12 cellular contexts compared by ENCODE assay signal in genomic region chr17:7047566-7047965, GRCh38. TPM values are rescaled to one million over a fixed set of nuclear protein-coding genes. Genes with fewer than 3 reads are reported as not detected.
DNase-seq lines count a peak whose midpoint lies in the region; ATAC-seq and TF ChIP-seq lines count a peak whose summit lies in the region.
"Had no signal": no experiment of that assay in that cellular context is flagged by ENCODE, and none has a peak within 500 bp of the region (broad histone marks: within the 10 kb centered on the region; RNA-seq: fewer than 3 reads in every experiment).

No MANE protein-coding gene starts in this region.

- ATAC-seq in stimulated activated naive CD8-positive, alpha-beta T cell treated with anti-CD3 and anti-CD28 coated beads, Interleukin-15, amount 100 ng/mL, for 72 hours: peak; percentile 26
- ATAC-seq in stimulated activated naive CD8-positive, alpha-beta T cell treated with anti-CD3 and anti-CD28 coated beads, Interleukin-15, Interleukin-2, amounts not matched to agents 100 U/mL and 50 U/mL, for 24 hours: no peak
- ATAC-seq in WTC11 (no peak), memory B cell (ENCODE audit: low read depth) (no peak), HG03280 (IDR thresholded peaks at IDR 0.05; ENCODE audit: unreplicated experiment) (no peak)
- ATAC-seq: foreskin keratinocyte had no signal

- no peak for TF ChIP-seq CTCF in WTC11 (IDR thresholded peaks at IDR 0.05)
- no peak for TF ChIP-seq CTCF in vagina (IDR thresholded peaks at IDR 0.05)

- TF ChIP-seq POLR2A in vagina (IDR thresholded peaks at IDR 0.05): no peak

- no peaks in the 10 kb centered on the region for H3K27me3 Mint-ChIP-seq in stimulated activated naive CD8-positive, alpha-beta T cell treated with anti-CD3 and anti-CD28 coated beads, Interleukin-15, amount 100 ng/mL, for 72 hours
- H3K27me3 Mint-ChIP-seq in WTC11 (ENCODE audit: low read depth): peaks cover 48% of the 10 kb centered on the region
- H3K27me3 Mint-ChIP-seq in memory B cell: no peaks in the 10 kb centered on the region

- H3K4me3 Mint-ChIP-seq in stimulated activated naive CD8-positive, alpha-beta T cell treated with anti-CD3 and anti-CD28 coated beads, Interleukin-15, amount 100 ng/mL, for 72 hours: peak overlapping the region in 1 of 2 donors; percentile 85
- H3K4me3 Mint-ChIP-seq in WTC11: peak overlapping the region; percentile 20; the same call in 1 of the 2 replicates
- no peak overlapping the region for H3K4me3 Mint-ChIP-seq in memory B cell

- POLR2A ChIA-PET in WTC11 (lab: Charles Lee): interaction anchor here (0.7 kb wide), 1 partner anchor 11 kb away, joined by 3 read pairs; no protein-coding TSS in a partner anchor

- peak overlapping the region; percentile 31 to 33 for H3K4me3 ChIP-seq in vagina

- H3K27ac ChIP-seq in vagina: peak overlapping the region; percentile 59
- H3K27ac ChIP-seq: foreskin keratinocyte had no signal

- intact Hi-C loops in vagina (cut with DNase I): no loop called here

- H3K9me3 Mint-ChIP-seq in stimulated activated naive CD8-positive, alpha-beta T cell treated with anti-CD3 and anti-CD28 coated beads, Interleukin-15, amount 100 ng/mL, for 72 hours: no peaks in the 10 kb centered on the region
- H3K9me3 Mint-ChIP-seq in WTC11 (no peaks in the 10 kb centered on the region), memory B cell (no peaks in the 10 kb centered on the region)

- no peak for DNase-seq in stimulated activated naive CD8-positive, alpha-beta T cell treated with anti-CD3 and anti-CD28 coated beads, Interleukin-15, amount 100 ng/mL, for 72 hours
- no peak for DNase-seq in stimulated activated naive CD8-positive, alpha-beta T cell treated with anti-CD3 and anti-CD28 coated beads, Interleukin-15, Interleukin-2, amounts not matched to agents 100 U/mL and 50 U/mL, for 24 hours
- DNase-seq in WTC11 (ENCODE audit: low spot score): no peak
- DNase-seq in memory B cell (ENCODE audit: low spot score in 2 of 2): no peak
- no peak for DNase-seq in vagina (ENCODE audit: extremely low spot score in 2 of 2)
- no peak for DNase-seq in nucleus accumbens (lab: John Stamatoyannopoulos, UW)
- no peak for DNase-seq in kidney tubule cell (ENCODE audit: low spot score)
- DNase-seq: NCI-H2081 had no signal

- peak overlapping the region in 1 of 2 donors; percentile 66 for H3K27ac Mint-ChIP-seq in stimulated activated naive CD8-positive, alpha-beta T cell treated with anti-CD3 and anti-CD28 coated beads, Interleukin-15, amount 100 ng/mL, for 72 hours
- no peak overlapping the region for H3K27ac Mint-ChIP-seq in WTC11
- peak overlapping the region; percentile 86 for H3K27ac Mint-ChIP-seq in memory B cell

- no peaks in the 10 kb centered on the region for H3K27me3 ChIP-seq in vagina

- H3K4me1 ChIP-seq in vagina: peaks cover 25% of the 10 kb centered on the region

- peaks cover 39% of the 10 kb centered on the region for H3K4me1 Mint-ChIP-seq in stimulated activated naive CD8-positive, alpha-beta T cell treated with anti-CD3 and anti-CD28 coated beads, Interleukin-15, amount 100 ng/mL, for 72 hours
- H3K4me1 Mint-ChIP-seq in WTC11 (peaks cover 9% of the 10 kb centered on the region), memory B cell (peaks cover 28% of the 10 kb centered on the region)

- no peaks in the 10 kb centered on the region for H3K36me3 Mint-ChIP-seq in WTC11
- H3K36me3 Mint-ChIP-seq in memory B cell: no peaks in the 10 kb centered on the region

- no peaks in the 10 kb centered on the region for H3K9me3 ChIP-seq in vagina
- H3K9me3 ChIP-seq: stomach had no signal

- no peaks in the 10 kb centered on the region for H3K36me3 ChIP-seq in vagina
- H3K36me3 ChIP-seq: stomach had no signal

- CTCF ChIA-PET in WTC11 (lab: Charles Lee): interaction anchor here (0.7 to 1.1 kb wide), 3 partner anchors 58 to 600 kb away, joined by 3 to 9 read pairs (median 3); no protein-coding TSS in a partner anchor

TF ChIP-seq in WTC11, 78 proteins besides CTCF, POLR2A, EP300 and RAD21 (continues in another document):
- no peak for TF ChIP-seq ZBTB43 (CRISPR knock-in tag; IDR thresholded peaks at IDR 0.05)
- no peak for TF ChIP-seq FOXP4 (CRISPR knock-in tag; IDR thresholded peaks at IDR 0.05)
- no peak for TF ChIP-seq PRRX2 (CRISPR knock-in tag; IDR thresholded peaks at IDR 0.05)
- TF ChIP-seq NR2C2 (CRISPR knock-in tag; IDR thresholded peaks at IDR 0.05): no peak
- TF ChIP-seq NR1H2 (CRISPR knock-in tag; IDR thresholded peaks at IDR 0.05): no peak
- no peak for TF ChIP-seq CREM (CRISPR knock-in tag; IDR thresholded peaks at IDR 0.05)
- no peak for TF ChIP-seq RORB (CRISPR knock-in tag; IDR thresholded peaks at IDR 0.05)
- no peak for TF ChIP-seq NFE2L1 (CRISPR knock-in tag; IDR thresholded peaks at IDR 0.05)
- no peak for TF ChIP-seq HMGA2 (CRISPR knock-in tag; IDR thresholded peaks at IDR 0.05)
- no peak for TF ChIP-seq E2F5 (CRISPR knock-in tag; IDR thresholded peaks at IDR 0.05)
- TF ChIP-seq SMAD4 (CRISPR knock-in tag; IDR thresholded peaks at IDR 0.05): no peak
- no peak for TF ChIP-seq HMGXB4 (CRISPR knock-in tag; IDR thresholded peaks at IDR 0.05)
- TF ChIP-seq ZNF425 (CRISPR knock-in tag; conservative IDR thresholded peaks at IDR 0.05): no peak
- TF ChIP-seq NFATC4 (CRISPR knock-in tag; IDR thresholded peaks at IDR 0.05): no peak

RNA-seq across cellular contexts. Expression of gene SLC16A11, which starts 3.7 kb away (rescaled TPM):
- total RNA-seq in WTC11 (2021): 0.48 to 0.62 TPM (median 0.53 TPM) in 3 replicates
- not detected for total RNA-seq in vagina
- total RNA-seq: stomach had no signal

RNA-seq across cellular contexts. Expression of gene SLC16A13, which starts 11.8 kb away (rescaled TPM):
- total RNA-seq in WTC11 (2021): 5.2 to 7.1 TPM (median 6.9 TPM) in 3 replicates
- 2.0 TPM for total RNA-seq in vagina

RNA-seq across cellular contexts. Expression of gene BCL6B, which starts 24.7 kb away (rescaled TPM):
- total RNA-seq in WTC11 (2021) (11.4 to 13.5 TPM (median 12.3 TPM) in 3 replicates), vagina (10.1 TPM)
- total RNA-seq: mononuclear cell had no signal

RNA-seq across cellular contexts. Expression of gene CLEC10A, which starts 32.5 kb away (rescaled TPM):
- total RNA-seq in WTC11 (2021) (0.18 TPM in 1 of 3 replicates, not detected in the others), vagina (3.7 TPM)
- total RNA-seq: foreskin keratinocyte had no signal

RNA-seq across cellular contexts. Expression of gene RNASEK, which starts 35.1 kb away (rescaled TPM):
- total RNA-seq in WTC11 (2021) (162 to 173 TPM (median 170 TPM) in 3 replicates), vagina (155 TPM)
